ENCODE assay signal across 2 cellular contexts in the genomic region with DNA sequence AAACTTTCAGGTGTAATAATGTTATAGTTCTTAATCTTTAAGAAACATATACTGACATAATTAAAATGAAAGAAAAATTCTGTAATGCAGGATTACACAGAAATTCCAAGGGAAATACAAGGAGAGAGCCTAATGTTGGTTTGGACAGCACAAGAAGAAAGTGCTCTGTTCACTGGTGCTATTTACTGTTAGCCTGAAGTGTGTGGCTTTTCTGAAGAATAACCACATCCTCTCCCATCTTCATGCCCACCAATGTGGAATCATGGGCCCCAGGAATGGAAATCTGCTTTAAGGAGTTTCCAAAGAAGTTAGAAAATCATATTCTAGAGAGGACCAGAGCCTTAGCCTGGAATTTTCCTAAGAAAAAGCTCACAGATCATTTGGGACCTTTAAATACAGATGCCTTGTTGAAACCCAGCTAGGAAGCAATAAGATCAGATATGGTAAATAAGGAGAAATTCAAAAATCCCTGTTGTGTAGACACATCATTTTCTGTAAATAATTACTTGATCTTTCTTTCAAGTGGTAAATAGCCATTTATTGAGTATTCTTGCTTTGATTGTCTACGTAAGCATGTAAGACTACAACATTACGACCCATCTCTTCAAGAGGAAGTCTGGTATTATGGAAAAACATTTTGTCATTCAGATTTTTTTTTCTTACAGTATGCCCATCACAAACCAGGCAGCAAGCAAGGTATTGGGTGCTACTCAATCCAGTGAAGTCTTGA.
TF ChIP-seq lines count a peak whose summit lies in the region.

No MANE protein-coding gene starts in this region.

TF ChIP-seq in K562, 482 proteins besides CTCF, POLR2A, EP300 and RAD21:
- TF ChIP-seq CTBP1 (IDR thresholded peaks at IDR 0.05; ENCODE audit: borderline replicate concordance) (no peak), NCOA6 (IDR thresholded peaks at IDR 0.05) (no peak)
TF ChIP-seq in K562: peak in this region for 0.

TF ChIP-seq in SK-N-SH, 30 proteins besides CTCF, POLR2A, EP300 and RAD21:
- no peak for TF ChIP-seq TEAD4 (IDR thresholded peaks at IDR 0.05; ENCODE audit: borderline replicate concordance, insufficient read depth)
- TF ChIP-seq, protein P1, sequence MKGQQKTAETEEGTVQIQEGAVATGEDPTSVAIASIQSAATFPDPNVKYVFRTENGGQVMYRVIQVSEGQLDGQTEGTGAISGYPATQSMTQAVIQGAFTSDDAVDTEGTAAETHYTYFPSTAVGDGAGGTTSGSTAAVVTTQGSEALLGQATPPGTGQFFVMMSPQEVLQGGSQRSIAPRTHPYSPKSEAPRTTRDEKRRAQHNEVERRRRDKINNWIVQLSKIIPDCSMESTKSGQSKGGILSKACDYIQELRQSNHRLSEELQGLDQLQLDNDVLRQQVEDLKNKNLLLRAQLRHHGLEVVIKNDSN (IDR thresholded peaks at IDR 0.05; ENCODE audit: borderline replicate concordance, low read depth) = no peak
